8 cellular contexts compared by ENCODE assay signal in the genomic region with DNA sequence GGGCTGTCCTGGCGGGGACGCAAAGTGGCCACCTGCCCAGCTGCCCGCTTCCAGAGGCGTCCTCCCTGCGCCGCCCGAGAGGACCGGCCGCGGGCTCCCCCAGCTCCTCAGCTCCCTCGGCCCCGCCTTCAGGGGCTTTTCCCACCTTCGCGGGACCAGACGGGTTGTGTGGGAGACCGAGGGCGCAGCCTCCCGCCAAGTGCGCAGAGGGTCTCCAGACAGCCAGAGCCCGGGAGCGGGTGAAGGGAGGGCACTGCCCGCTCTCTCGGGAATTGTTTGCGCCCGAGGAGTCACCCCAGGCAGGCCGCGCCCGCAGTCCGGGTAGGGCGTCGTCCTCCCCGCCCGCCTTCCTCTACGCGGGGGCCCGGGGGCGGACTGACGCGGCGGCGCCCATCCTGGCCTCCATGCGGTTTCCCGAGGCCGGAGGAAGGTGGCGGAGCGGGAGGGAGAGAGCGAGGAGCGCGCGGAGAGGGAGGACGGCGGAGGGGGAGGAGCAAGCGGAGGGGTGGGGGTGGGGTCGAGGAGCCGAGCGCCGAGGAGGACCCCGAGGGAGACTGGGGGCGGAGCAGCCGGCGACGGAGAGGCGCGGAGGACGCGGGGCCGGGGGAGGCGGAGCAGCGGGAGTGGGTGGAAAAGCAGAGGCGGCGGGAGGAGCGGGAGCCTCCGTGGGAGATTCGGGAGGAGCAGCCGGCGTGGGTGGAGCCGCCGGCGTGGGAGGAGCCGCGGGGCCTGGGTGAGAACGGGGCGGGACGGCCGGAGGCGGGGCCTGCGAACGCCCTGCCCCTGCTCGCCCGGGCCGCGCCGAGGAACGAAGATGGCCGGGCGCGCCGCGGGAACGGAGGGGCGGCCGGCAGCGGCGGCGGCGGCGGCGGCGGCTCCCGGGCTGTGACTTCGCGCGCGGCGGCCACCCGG. TPM values are rescaled to one million over a fixed set of nuclear protein-coding genes. Genes with fewer than 3 reads are reported as not detected.
DNase-seq lines count a peak whose midpoint lies in the region; ATAC-seq and TF ChIP-seq lines count a peak whose summit lies in the region.

No MANE protein-coding gene starts in this region.

- intact Hi-C loops in activated naive CD4-positive, alpha-beta T cell treated with anti-CD3 and anti-CD28 coated beads for 36 hours (cut with micrococcal nuclease), result loop anchor here (2.0 to 10.0 kb wide), 4 partner anchors 84 to 1750 kb away; partner anchors contain the start of gene HCCS

- TF ChIP-seq EP300 in Ishikawa (IDR thresholded peaks at IDR 0.05; ENCODE audit: borderline replicate concordance) (no peak), gastroesophageal sphincter (IDR thresholded peaks at IDR 0.05) (no peak)

- H3K4me1 Mint-ChIP-seq in activated naive CD4-positive, alpha-beta T cell treated with anti-CD3 and anti-CD28 coated beads for 36 hours (ENCODE audit: low read depth), result peaks cover 35% of the 10 kb centered on the region

- H3K36me3 ChIP-seq in SJCRH30, result no peaks in the 10 kb centered on the region
- H3K36me3 ChIP-seq in gastroesophageal sphincter, result no peaks in the 10 kb centered on the region
- no peaks in the 10 kb centered on the region for H3K36me3 ChIP-seq in neutrophil

- peak overlapping the region; percentile 30 for H3K27ac Mint-ChIP-seq in activated naive CD4-positive, alpha-beta T cell treated with anti-CD3 and anti-CD28 coated beads for 36 hours

- ATAC-seq in GM21526 (IDR thresholded peaks at IDR 0.05; ENCODE audit: low FRiP score, unreplicated experiment), result peak; percentile 84
- ATAC-seq in gastroesophageal sphincter, result peak; percentile 94

- peaks cover 2% of the 10 kb centered on the region for H3K36me3 Mint-ChIP-seq in activated naive CD4-positive, alpha-beta T cell treated with anti-CD3 and anti-CD28 coated beads for 36 hours (ENCODE audit: low read depth)

- CTCF ChIA-PET in activated naive CD4-positive, alpha-beta T cell treated with anti-CD3 and anti-CD28 coated beads for 36 hours (lab: Charles Lee), result interaction anchor here (1.3 kb wide), 1 partner anchor 18 kb away, joined by 3 read pairs; no protein-coding TSS in a partner anchor

- no peak for TF ChIP-seq RAD21 in Ishikawa (IDR thresholded peaks at IDR 0.05; ENCODE audit: low read depth)

- TF ChIP-seq CTCF in gastroesophageal sphincter (IDR thresholded peaks at IDR 0.05), result no peak
- peak; percentile 21 for TF ChIP-seq CTCF in neutrophil (IDR thresholded peaks at IDR 0.05)

- WGBS in gastroesophageal sphincter (ENCODE audit: low coverage in 1 of 2), 2 donors, result 20% methylated on average over 2 of the region's 116 CpGs; no CpG with 5 or more reads in 1 of the 2 donors

- H3K4me3 ChIP-seq in SJCRH30 (peak overlapping the region; percentile 69), gastroesophageal sphincter (peak overlapping the region; percentile 65 to 77), neutrophil (ENCODE audit: low read depth in 1 of 2, low read length in 1 of 2) (peak overlapping the region; percentile 70 to 75)

- peak overlapping the region; percentile 67 for H3K4me3 Mint-ChIP-seq in activated naive CD4-positive, alpha-beta T cell treated with anti-CD3 and anti-CD28 coated beads for 36 hours

- H3K27ac ChIP-seq in SJCRH30 (peak overlapping the region; percentile 63), gastroesophageal sphincter (peak overlapping the region; percentile 92 to 97 (median 94)), neutrophil (peak overlapping the region; percentile 90)

- H3K27me3 Mint-ChIP-seq in activated naive CD4-positive, alpha-beta T cell treated with anti-CD3 and anti-CD28 coated beads for 36 hours (ENCODE audit: low read depth), result peaks cover 4% of the 10 kb centered on the region

- no peaks in the 10 kb centered on the region for H3K9me3 ChIP-seq in SJCRH30 (replicated peaks)
- H3K9me3 ChIP-seq in gastroesophageal sphincter, result no peaks in the 10 kb centered on the region
- H3K9me3 ChIP-seq in neutrophil, result no peaks in the 10 kb centered on the region

- peak; percentile 27 to 66 for TF ChIP-seq POLR2A in gastroesophageal sphincter (IDR thresholded peaks at IDR 0.05)

- no peaks in the 10 kb centered on the region for H3K27me3 ChIP-seq in SJCRH30
- H3K27me3 ChIP-seq in gastroesophageal sphincter, result no peaks in the 10 kb centered on the region
- no peaks in the 10 kb centered on the region for H3K27me3 ChIP-seq in neutrophil

- H3K4me1 ChIP-seq in SJCRH30 (peaks cover 26% of the 10 kb centered on the region), gastroesophageal sphincter (peaks cover 0 to 50% (median 14%) of the 10 kb centered on the region in 3 donors), neutrophil (ENCODE audit: control insufficient read depth in 1 of 2, insufficient read depth in 1 of 2, low read depth in 1 of 2, low read length in 1 of 2) (peaks cover 44 to 65% of the 10 kb centered on the region in 2 experiments)

- H3K9me3 Mint-ChIP-seq in activated naive CD4-positive, alpha-beta T cell treated with anti-CD3 and anti-CD28 coated beads for 36 hours, result no peaks in the 10 kb centered on the region

- DNase-seq in D341Med (ENCODE audit: low spot score) (peak; percentile 90), SJCRH30 (peak; percentile 91 to 92), stromal cell of bone marrow (ENCODE audit: low read depth) (peak; percentile 70)
- peak; percentile 71 for DNase-seq in activated naive CD4-positive, alpha-beta T cell treated with anti-CD3 and anti-CD28 coated beads for 36 hours

TF ChIP-seq in Ishikawa, 13 proteins besides CTCF, POLR2A, EP300 and RAD21:
- peak; percentile 80 for TF ChIP-seq EGR1 (IDR thresholded peaks at IDR 0.05)
- peak; percentile 76 for TF ChIP-seq MAX (IDR thresholded peaks at IDR 0.05)
- TF ChIP-seq CREB1 (IDR thresholded peaks at IDR 0.05; ENCODE audit: low read depth), result no peak
- peak; percentile 61 for TF ChIP-seq YY1 (IDR thresholded peaks at IDR 0.05; ENCODE audit: low read depth)
- TF ChIP-seq ZBTB7A (IDR thresholded peaks at IDR 0.05; ENCODE audit: low read depth), result no peak
- TF ChIP-seq FOXM1 (IDR thresholded peaks at IDR 0.05; ENCODE audit: borderline replicate concordance, low read depth), result no peak
- TF ChIP-seq, protein P1, sequence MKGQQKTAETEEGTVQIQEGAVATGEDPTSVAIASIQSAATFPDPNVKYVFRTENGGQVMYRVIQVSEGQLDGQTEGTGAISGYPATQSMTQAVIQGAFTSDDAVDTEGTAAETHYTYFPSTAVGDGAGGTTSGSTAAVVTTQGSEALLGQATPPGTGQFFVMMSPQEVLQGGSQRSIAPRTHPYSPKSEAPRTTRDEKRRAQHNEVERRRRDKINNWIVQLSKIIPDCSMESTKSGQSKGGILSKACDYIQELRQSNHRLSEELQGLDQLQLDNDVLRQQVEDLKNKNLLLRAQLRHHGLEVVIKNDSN (IDR thresholded peaks at IDR 0.05), result no peak
- no peak for TF ChIP-seq NFIC (IDR thresholded peaks at IDR 0.05)

RNA-seq across cellular contexts. Expression of gene CLDN34, which starts 47.6 kb away (rescaled TPM):
- total RNA-seq in SJCRH30 (2014; rRNA removed; shearing (Covaris generic)), result not detected in 2 replicates
- total RNA-seq in activated naive CD4-positive, alpha-beta T cell treated with anti-CD3 and anti-CD28 coated beads for 36 hours, result not detected
- total RNA-seq in gastroesophageal sphincter, result not detected

Comparison
In these comparisons a context has a peak if more than half of its experiments do, and no peak if none do; other contexts are left out.
1. Peak in every context shown above with its lines: DNase-seq, ATAC-seq, H3K4me3 ChIP-seq and H3K27ac ChIP-seq.